In the genomic region with DNA sequence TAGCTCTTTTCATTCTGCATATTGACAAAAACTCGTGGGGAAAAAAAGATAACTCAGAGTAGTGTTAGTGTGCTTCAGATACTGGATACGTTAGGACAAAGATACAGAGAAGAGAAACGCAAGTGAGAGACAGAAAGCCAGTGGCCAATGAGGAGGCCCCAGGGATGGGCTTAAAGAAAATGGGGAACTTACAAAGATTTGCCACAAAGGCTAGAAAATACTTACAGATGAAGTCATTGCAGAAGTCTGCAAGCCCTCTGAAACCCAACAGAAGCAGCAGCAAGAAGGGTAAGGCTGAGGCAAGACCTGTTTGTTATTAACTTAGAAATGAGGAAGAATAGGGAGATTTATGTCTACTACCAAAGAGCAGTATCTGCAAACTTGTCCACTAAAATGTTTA, we compare ENCODE assay signal across 11 cellular contexts.
DNase-seq lines count a peak whose midpoint lies in the region; ATAC-seq and TF ChIP-seq lines count a peak whose summit lies in the region.
"Had no signal": no experiment of that assay in that cellular context is flagged by ENCODE, and none has a peak within 500 bp of the region (broad histone marks: within the 10 kb centered on the region; RNA-seq: fewer than 3 reads in every experiment).

No MANE protein-coding gene starts in this region.

- H3K27me3 Mint-ChIP-seq in type B pancreatic cell = no peaks in the 10 kb centered on the region

- peaks cover 3% of the 10 kb centered on the region for H3K9me3 Mint-ChIP-seq in type B pancreatic cell

- no peak for TF ChIP-seq POLR2A in body of pancreas (IDR thresholded peaks at IDR 0.05)

- WGBS in body of pancreas, 2 donors = 38 to 47% methylated on average over 3 of the region's 3 CpGs

- H3K27ac Mint-ChIP-seq in type B pancreatic cell = peak overlapping the region; percentile 91

- intact Hi-C loops in Right ventricle myocardium superior (cut with DNase I) (no loop called here), cardiac septum (cut with DNase I) (no loop called here), body of pancreas (cut with DNase I) (no loop called here)

- peaks cover 7% of the 10 kb centered on the region for H3K4me1 ChIP-seq in body of pancreas

- TF ChIP-seq CTCF in body of pancreas (IDR thresholded peaks at IDR 0.05) (no peak), type B pancreatic cell (conservative IDR thresholded peaks at IDR 0.05) (no peak)

- peak overlapping the region; percentile 63 for H3K4me3 Mint-ChIP-seq in type B pancreatic cell

- peak overlapping the region in 3 of 4 donors; percentile 25 to 75 (median 38) for H3K27ac ChIP-seq in body of pancreas
- H3K27ac ChIP-seq: thoracic aorta had no signal

- peaks cover 51% of the 10 kb centered on the region for H3K4me1 Mint-ChIP-seq in type B pancreatic cell (ENCODE audit: unreplicated experiment)

- DNase-seq in Right ventricle myocardium superior (no peak), cardiac septum (ENCODE audit: low spot score) (no peak), body of pancreas (peak in 1 of 4 donors; percentile 32), type B pancreatic cell (ENCODE audit: extremely low spot score, unreplicated experiment) (no peak), retina (no peak), AG08395 (ENCODE audit: low spot score) (no peak)
- DNase-seq: activated gamma-delta T cell, NCI-H2171 treated with DMSO at 0.1 percent for 48 hours had no signal

- ATAC-seq in Right ventricle myocardium superior (ENCODE audit: poor library complexity) = peak; percentile 71
- peak; percentile 66 for ATAC-seq in HG03521 (IDR thresholded peaks at IDR 0.05; ENCODE audit: unreplicated experiment)
- ATAC-seq in body of pancreas = no peak
- no peak for ATAC-seq in GM18519 (IDR thresholded peaks at IDR 0.05; ENCODE audit: low FRiP score, unreplicated experiment)

- no peaks in the 10 kb centered on the region for H3K36me3 ChIP-seq in body of pancreas (replicated peaks in 1 of 2; ENCODE audit: insufficient read depth in 1 of 2, low read depth in 2 of 2)
- H3K36me3 ChIP-seq: thoracic aorta had no signal

- no peak overlapping the region for H3K4me3 ChIP-seq in body of pancreas
- H3K4me3 ChIP-seq: thoracic aorta had no signal

- H3K27me3 ChIP-seq in body of pancreas = no peaks in the 10 kb centered on the region

- no peaks in the 10 kb centered on the region for H3K36me3 Mint-ChIP-seq in type B pancreatic cell

- H3K9me3 ChIP-seq in body of pancreas = no peaks in the 10 kb centered on the region
- H3K9me3 ChIP-seq: thoracic aorta had no signal

Comparison
In these comparisons a context has a peak if more than half of its experiments do, and no peak if none do; other contexts are left out.
1. ATAC-seq: peak in Right ventricle myocardium superior (single experiment) and HG03521 (single experiment); none in body of pancreas (single experiment) and GM18519 (single experiment).